In genomic region chr7:47670738-47671137, GRCh38 we compare ENCODE assay signal across 10 cellular contexts.
A peak's percentile ranks its signal among the peaks of the same experiment; 100 is the strongest.
DNase-seq lines count a peak whose midpoint lies in the region; ATAC-seq and TF ChIP-seq lines count a peak whose summit lies in the region.
"Had no signal": no experiment of that assay in that cellular context is flagged by ENCODE, and none has a peak within 500 bp of the region (broad histone marks: within the 10 kb centered on the region; RNA-seq: fewer than 3 reads in every experiment).

No MANE protein-coding gene starts in this region.

- ATAC-seq in GM18861 (IDR thresholded peaks at IDR 0.05; ENCODE audit: unreplicated experiment) (peak; percentile 88), GM21619 (IDR thresholded peaks at IDR 0.05; ENCODE audit: unreplicated experiment) (peak; percentile 75), HG03442 (IDR thresholded peaks at IDR 0.05; ENCODE audit: unreplicated experiment) (peak; percentile 76), memory B cell (ENCODE audit: low read depth) (peak; percentile 71)

- H3K4me1 Mint-ChIP-seq in memory B cell, result peaks cover 44% of the 10 kb centered on the region
- H3K4me1 Mint-ChIP-seq in activated CD4-positive, alpha-beta T cell treated with anti-CD3 and anti-CD28 coated beads, Interleukin-2, amount 10 ng/mL, durations not matched to agents 7 days and 5 days, result no peaks in the 10 kb centered on the region

- peak overlapping the region; percentile 34 for H3K4me3 Mint-ChIP-seq in memory B cell
- no peak overlapping the region for H3K4me3 Mint-ChIP-seq in activated CD4-positive, alpha-beta T cell treated with anti-CD3 and anti-CD28 coated beads, Interleukin-2, amount 10 ng/mL, durations not matched to agents 7 days and 5 days

- H3K9me3 Mint-ChIP-seq in memory B cell, result no peaks in the 10 kb centered on the region
- H3K9me3 Mint-ChIP-seq in activated CD4-positive, alpha-beta T cell treated with anti-CD3 and anti-CD28 coated beads, Interleukin-2, amount 10 ng/mL, durations not matched to agents 7 days and 5 days, result no peaks in the 10 kb centered on the region

- CTCF ChIA-PET in HEK293T (lab: Yijun Ruan, JAX), result interaction anchor here (0.7 kb wide), 1 partner anchor 146 kb away, joined by 3 read pairs; no protein-coding TSS in a partner anchor
- CTCF ChIA-PET in activated CD4-positive, alpha-beta T cell treated with anti-CD3 and anti-CD28 coated beads, Interleukin-2, amount 10 ng/mL, durations not matched to agents 7 days and 5 days (lab: Charles Lee), result no interaction called here

- DNase-seq in memory B cell (ENCODE audit: low spot score in 2 of 2) (peak; percentile 62 to 77), HEK293T (ENCODE audit: extremely low spot score) (no peak), activated T-cell treated with anti-CD3 and anti-CD28 coated beads for 4 hours (no peak)
- no peak for DNase-seq in activated naive CD4-positive, alpha-beta T cell treated with anti-CD3 and anti-CD28 coated beads, Interleukin-2, amount 50 U/mL, for 16 hours
- DNase-seq in activated CD4-positive, alpha-beta T cell treated with anti-CD3 and anti-CD28 coated beads, Interleukin-2, amount 10 ng/mL, durations not matched to agents 7 days and 5 days, result no peak
- DNase-seq: dorsolateral prefrontal cortex, NCI-H2171 treated with DMSO at 0.1 percent for 48 hours had no signal

- POLR2A ChIA-PET in HEK293T (lab: Yijun Ruan, JAX), result no interaction called here
- POLR2A ChIA-PET in activated CD4-positive, alpha-beta T cell treated with anti-CD3 and anti-CD28 coated beads, Interleukin-2, amount 10 ng/mL, durations not matched to agents 7 days and 5 days (lab: Charles Lee), result no interaction called here

- peak overlapping the region; percentile 93 for H3K27ac Mint-ChIP-seq in memory B cell
- no peak overlapping the region for H3K27ac Mint-ChIP-seq in activated CD4-positive, alpha-beta T cell treated with anti-CD3 and anti-CD28 coated beads, Interleukin-2, amount 10 ng/mL, durations not matched to agents 7 days and 5 days

- no peaks in the 10 kb centered on the region for H3K27me3 Mint-ChIP-seq in memory B cell
- no peaks in the 10 kb centered on the region for H3K27me3 Mint-ChIP-seq in activated CD4-positive, alpha-beta T cell treated with anti-CD3 and anti-CD28 coated beads, Interleukin-2, amount 10 ng/mL, durations not matched to agents 7 days and 5 days

- H3K36me3 Mint-ChIP-seq in memory B cell, result no peaks in the 10 kb centered on the region
- no peaks in the 10 kb centered on the region for H3K36me3 Mint-ChIP-seq in activated CD4-positive, alpha-beta T cell treated with anti-CD3 and anti-CD28 coated beads, Interleukin-2, amount 10 ng/mL, durations not matched to agents 7 days and 5 days (ENCODE audit: low read depth)

TF ChIP-seq in HEK293T, 16 proteins besides CTCF, POLR2A, EP300 and RAD21:
- no peak for TF ChIP-seq SUZ12 (IDR thresholded peaks at IDR 0.05)
- TF ChIP-seq FOXM1 (IDR thresholded peaks at IDR 0.05; ENCODE audit: borderline replicate concordance), result no peak
- no peak for TF ChIP-seq HDGF (IDR thresholded peaks at IDR 0.05; ENCODE audit: borderline replicate concordance)
- no peak for TF ChIP-seq SP1 (IDR thresholded peaks at IDR 0.05)
- TF ChIP-seq, protein P1, sequence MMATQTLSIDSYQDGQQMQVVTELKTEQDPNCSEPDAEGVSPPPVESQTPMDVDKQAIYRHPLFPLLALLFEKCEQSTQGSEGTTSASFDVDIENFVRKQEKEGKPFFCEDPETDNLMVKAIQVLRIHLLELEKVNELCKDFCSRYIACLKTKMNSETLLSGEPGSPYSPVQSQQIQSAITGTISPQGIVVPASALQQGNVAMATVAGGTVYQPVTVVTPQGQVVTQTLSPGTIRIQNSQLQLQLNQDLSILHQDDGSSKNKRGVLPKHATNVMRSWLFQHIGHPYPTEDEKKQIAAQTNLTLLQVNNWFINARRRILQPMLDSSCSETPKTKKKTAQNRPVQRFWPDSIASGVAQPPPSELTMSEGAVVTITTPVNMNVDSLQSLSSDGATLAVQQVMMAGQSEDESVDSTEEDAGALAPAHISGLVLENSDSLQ (IDR thresholded peaks at IDR 0.05), result no peak
- no peak for TF ChIP-seq ELF4 (IDR thresholded peaks at IDR 0.05)
- TF ChIP-seq FOXA1 (IDR thresholded peaks at IDR 0.05), result no peak
- TF ChIP-seq NFRKB (IDR thresholded peaks at IDR 0.05), result no peak
- no peak for TF ChIP-seq CTBP1 (IDR thresholded peaks at IDR 0.05; ENCODE audit: borderline replicate concordance)
- TF ChIP-seq LEF1 (IDR thresholded peaks at IDR 0.05; ENCODE audit: borderline replicate concordance), result no peak
- no peak for TF ChIP-seq TARDBP (IDR thresholded peaks at IDR 0.05)
- no peak for TF ChIP-seq ZNF384 (IDR thresholded peaks at IDR 0.05)
- TF ChIP-seq BHLHE40 (IDR thresholded peaks at IDR 0.05; ENCODE audit: borderline replicate concordance), result no peak

Comparison
In these comparisons a context has a peak if more than half of its experiments do, and no peak if none do; other contexts are left out.
1. DNase-seq: peak in memory B cell (2 of 2); none in HEK293T (single experiment), activated naive CD4-positive, alpha-beta T cell treated with anti-CD3 and anti-CD28 coated beads, Interleukin-2, amount 50 U/mL, for 16 hours (single experiment), activated T-cell treated with anti-CD3 and anti-CD28 coated beads for 4 hours (single experiment) and activated CD4-positive, alpha-beta T cell treated with anti-CD3 and anti-CD28 coated beads, Interleukin-2, amount 10 ng/mL, durations not matched to agents 7 days and 5 days (single experiment).
2. Peak in every context shown above with its lines, with median percentiles within 50 percentile points of each other: ATAC-seq.